Comparison of ENCODE assay signal across 9 cellular contexts in genomic region chr18:34709631-34710429, GRCh38. TPM values are rescaled to one million over a fixed set of nuclear protein-coding genes. Genes with fewer than 3 reads are reported as not detected.
A peak's percentile ranks its signal among the peaks of the same experiment; 100 is the strongest.
DNase-seq lines count a peak whose midpoint lies in the region; ATAC-seq and TF ChIP-seq lines count a peak whose summit lies in the region.
"Had no signal": no experiment of that assay in that cellular context is flagged by ENCODE, and none has a peak within 500 bp of the region (broad histone marks: within the 10 kb centered on the region; RNA-seq: fewer than 3 reads in every experiment).

DTNA (plus strand) TSS chr18:34710298; CDS start chr18:34755977, 45,679 bp downstream.

- H3K9ac ChIP-seq in muscle layer of colon (ENCODE audit: low read length): peak within 1 kb of the TSS; percentile 22

- H3K27me3 Mint-ChIP-seq in GM23338 (ENCODE audit: insufficient read depth, low read depth, poor library complexity): no peaks in the 10 kb centered on the region
- no peaks in the 10 kb centered on the region for H3K27me3 Mint-ChIP-seq in activated CD4-positive, alpha-beta memory T cell treated with anti-CD3 and anti-CD28 coated beads, Interleukin-2, amount 10 ng/mL, durations not matched to agents 7 days and 5 days

- H3K36me3 Mint-ChIP-seq in GM23338 (ENCODE audit: low read depth): no peaks in the 10 kb centered on the region
- H3K36me3 Mint-ChIP-seq in activated CD4-positive, alpha-beta memory T cell treated with anti-CD3 and anti-CD28 coated beads, Interleukin-2, amount 10 ng/mL, durations not matched to agents 7 days and 5 days (ENCODE audit: low read depth): no peaks in the 10 kb centered on the region

- no peaks in the 10 kb centered on the region for H3K36me3 ChIP-seq in GM23338 (ENCODE audit: insufficient read depth)
- H3K36me3 ChIP-seq in muscle layer of colon (ENCODE audit: insufficient read depth, low read length): no peaks in the 10 kb centered on the region
- H3K36me3 ChIP-seq in WERI-Rb-1: no peaks in the 10 kb centered on the region
- H3K36me3 ChIP-seq: neutrophil had no signal

- H3K4me3 Mint-ChIP-seq in GM23338: peak within 1 kb of the TSS; percentile 18; the same call in 1 of the 3 replicates
- H3K4me3 Mint-ChIP-seq in activated CD4-positive, alpha-beta memory T cell treated with anti-CD3 and anti-CD28 coated beads, Interleukin-2, amount 10 ng/mL, durations not matched to agents 7 days and 5 days: no peak within 1 kb of the TSS

- CTCF ChIA-PET in activated CD4-positive, alpha-beta memory T cell treated with anti-CD3 and anti-CD28 coated beads, Interleukin-2, amount 10 ng/mL, durations not matched to agents 7 days and 5 days (lab: Charles Lee): interaction anchor here (0.6 kb wide), 1 partner anchor 585 kb away, joined by 4 read pairs; no protein-coding TSS in a partner anchor

- H3K4me2 ChIP-seq in GM23338: no peak within 1 kb of the TSS

- H4K20me1 ChIP-seq in GM23338 (replicated peaks; ENCODE audit: insufficient read depth): no peaks in the 10 kb centered on the region

- no peaks in the 10 kb centered on the region for H3K9me3 Mint-ChIP-seq in GM23338
- H3K9me3 Mint-ChIP-seq in activated CD4-positive, alpha-beta memory T cell treated with anti-CD3 and anti-CD28 coated beads, Interleukin-2, amount 10 ng/mL, durations not matched to agents 7 days and 5 days: no peaks in the 10 kb centered on the region

- TF ChIP-seq CTCF in GM23338 (conservative IDR thresholded peaks at IDR 0.05; ENCODE audit: low read depth in 2 of 2) (no peak), WERI-Rb-1 (IDR thresholded peaks at IDR 0.05; ENCODE audit: low read depth, low read length) (no peak)

- H3K27ac Mint-ChIP-seq in GM23338: peak within 1 kb of the TSS; percentile 94
- no peak within 1 kb of the TSS for H3K27ac Mint-ChIP-seq in activated CD4-positive, alpha-beta memory T cell treated with anti-CD3 and anti-CD28 coated beads, Interleukin-2, amount 10 ng/mL, durations not matched to agents 7 days and 5 days

- H3K9me3 ChIP-seq in muscle layer of colon (ENCODE audit: low read length): no peaks in the 10 kb centered on the region
- H3K9me3 ChIP-seq in WERI-Rb-1 (ENCODE audit: severe bottlenecking): no peaks in the 10 kb centered on the region
- H3K9me3 ChIP-seq: neutrophil had no signal

- no peaks in the 10 kb centered on the region for H3K79me2 ChIP-seq in GM23338 (replicated peaks; ENCODE audit: insufficient read depth)

- ATAC-seq in GM23338: peak; percentile 35; the same call in 1 of the 3 replicates
- ATAC-seq in HG03442 (IDR thresholded peaks at IDR 0.05; ENCODE audit: unreplicated experiment): no peak
- ATAC-seq in HG02884 (IDR thresholded peaks at IDR 0.05; ENCODE audit: unreplicated experiment): no peak

- H3K4me3 ChIP-seq in GM23338 (no peak within 1 kb of the TSS), muscle layer of colon (ENCODE audit: low read depth in 1 of 2, low read length in 2 of 2) (peak within 1 kb of the TSS; percentile 3 to 21), WERI-Rb-1 (ENCODE audit: low read depth, low read length) (no peak within 1 kb of the TSS)

- H2AFZ ChIP-seq in GM23338: no peak within 1 kb of the TSS

- DNase-seq in GM23338 (ENCODE audit: low spot score) (peak; percentile 65), NOMO-1 treated with dmso at 0.1 percent for 144 hours (lab: John Stamatoyannopoulos, UW; ENCODE audit: unreplicated experiment) (peak; percentile 2), epidermal melanocyte (ENCODE audit: insufficient read length, low spot score) (peak; percentile 30), WERI-Rb-1 (no peak)
- no peak for DNase-seq in activated CD4-positive, alpha-beta memory T cell treated with anti-CD3 and anti-CD28 coated beads, Interleukin-2, amount 10 ng/mL, durations not matched to agents 7 days and 5 days

- H3K27ac ChIP-seq in GM23338 (ENCODE audit: low read depth) (no peak within 1 kb of the TSS), muscle layer of colon (ENCODE audit: low read depth, low read length) (peak within 1 kb of the TSS; percentile 65), WERI-Rb-1 (no peak within 1 kb of the TSS)
- H3K27ac ChIP-seq: neutrophil had no signal

- POLR2A ChIA-PET in activated CD4-positive, alpha-beta memory T cell treated with anti-CD3 and anti-CD28 coated beads, Interleukin-2, amount 10 ng/mL, durations not matched to agents 7 days and 5 days (lab: Charles Lee): no interaction called here

- H3K27me3 ChIP-seq in GM23338 (ENCODE audit: insufficient read depth) (no peaks in the 10 kb centered on the region), muscle layer of colon (ENCODE audit: control insufficient read depth in 1 of 2, insufficient read depth in 2 of 2, low read length in 2 of 2) (no peaks in the 10 kb centered on the region), WERI-Rb-1 (ENCODE audit: insufficient read depth, low read depth, severe bottlenecking) (no peaks in the 10 kb centered on the region)
- H3K27me3 ChIP-seq: neutrophil had no signal

- no peaks in the 10 kb centered on the region; the same call in 1 of the 2 replicates for H3K9me2 ChIP-seq in GM23338 (ENCODE audit: insufficient read depth)

- H3K4me1 Mint-ChIP-seq in GM23338: peaks cover 37% of the 10 kb centered on the region
- no peaks in the 10 kb centered on the region for H3K4me1 Mint-ChIP-seq in activated CD4-positive, alpha-beta memory T cell treated with anti-CD3 and anti-CD28 coated beads, Interleukin-2, amount 10 ng/mL, durations not matched to agents 7 days and 5 days

- H3F3A ChIP-seq in GM23338 (replicated peaks; ENCODE audit: low read depth): no peaks in the 10 kb centered on the region

- peaks cover 47% of the 10 kb centered on the region for H3K4me1 ChIP-seq in GM23338 (ENCODE audit: insufficient read depth)
- peaks cover 38% of the 10 kb centered on the region for H3K4me1 ChIP-seq in muscle layer of colon (ENCODE audit: insufficient read depth, low read length)

TF ChIP-seq in GM23338, 12 proteins besides CTCF, POLR2A, EP300 and RAD21 (continues in another document):
- no peak for TF ChIP-seq EZH2 (IDR thresholded peaks at IDR 0.05; ENCODE audit: low read depth, unreplicated experiment)
- no peak for TF ChIP-seq STAT1 (IDR thresholded peaks at IDR 0.05; ENCODE audit: unreplicated experiment)
- TF ChIP-seq ETS1 (IDR thresholded peaks at IDR 0.05): no peak
- TF ChIP-seq REST (IDR thresholded peaks at IDR 0.05; ENCODE audit: unreplicated experiment): no peak
- no peak for TF ChIP-seq ZNF331 (CRISPR knock-in tag; IDR thresholded peaks at IDR 0.05; ENCODE audit: low read depth)
- TF ChIP-seq ZNF114 (CRISPR knock-in tag; IDR thresholded peaks at IDR 0.05): no peak
- no peak for TF ChIP-seq CREB1 (CRISPR knock-in tag; IDR thresholded peaks at IDR 0.05; ENCODE audit: low read depth)

RNA-seq across cellular contexts. Expression of gene DTNA, which starts in this region (rescaled TPM):
- total RNA-seq in GM23338 (2014; rRNA removed; shearing (Covaris generic)): 25.1 and 34.4 TPM in 2 replicates
- polyA plus RNA-seq in GM23338 (2016; fragmentation: Nextera tagmentation; extraction: Ambion mirVana): 9.5 and 11.5 TPM in 2 replicates
- under 1 TPM in 1 of 2 experiments, not detected in 1; 0.33 TPM for total RNA-seq in activated CD4-positive, alpha-beta memory T cell treated with anti-CD3 and anti-CD28 coated beads, Interleukin-2, amount 10 ng/mL, durations not matched to agents 7 days and 5 days

Comparison
In these comparisons a context has a peak if more than half of its experiments do, and no peak if none do; other contexts are left out.
1. RNA of gene DTNA (total RNA-seq): 25.1 to 34.4 TPM in GM23338; 0.33 TPM in activated CD4-positive, alpha-beta memory T cell treated with anti-CD3 and anti-CD28 coated beads, Interleukin-2, amount 10 ng/mL, durations not matched to agents 7 days and 5 days; every median in the first group is over 10 times any median in the second.
2. DNase-seq: peak in GM23338 (single experiment), NOMO-1 treated with dmso at 0.1 percent for 144 hours (single experiment) and epidermal melanocyte (single experiment); none in activated CD4-positive, alpha-beta memory T cell treated with anti-CD3 and anti-CD28 coated beads, Interleukin-2, amount 10 ng/mL, durations not matched to agents 7 days and 5 days (single experiment) and WERI-Rb-1 (single experiment).
3. H3K4me3 ChIP-seq: peak in muscle layer of colon (2 of 2); none in GM23338 (single experiment) and WERI-Rb-1 (single experiment).